Comparison of ENCODE assay signal across 30 cellular contexts in genomic region chr3:153693207-153693606, GRCh38.
"Had no signal": no experiment of that assay in that cellular context is flagged by ENCODE, and none has a peak within 500 bp of the region (broad histone marks: within the 10 kb centered on the region; RNA-seq: fewer than 3 reads in every experiment).

No MANE protein-coding gene starts in this region.

- H3K4me3 Mint-ChIP-seq: activated B cell treated with CpG ODN at 0.5 μM for 24 hours; activated CD4-positive, alpha-beta memory T cell treated with anti-CD3 and anti-CD28 coated beads, Interleukin-2, amount 10 ng/mL, durations not matched to agents 7 days and 5 days; activated CD4-positive, alpha-beta T cell treated with anti-CD3 and anti-CD28 coated beads, Interleukin-2, amount 10 ng/mL, durations not matched to agents 7 days and 5 days; activated naive CD8-positive, alpha-beta T cell; activated T-cell treated with anti-CD3 and anti-CD28 coated beads, Interleukin-2, amount 50 U/mL, for 4 hours; effector memory CD8-positive, alpha-beta T cell; T-helper 17 cell; T-helper 2 cell treated with Interferon-gamma antibody and Interleukin-4, amounts not matched to agents 5 μg/mL and 100 μg/mL, for 36 hours had no signal

- H3K27me3 ChIP-seq: body of pancreas, esophagus muscularis mucosa, foreskin keratinocyte, gastrocnemius medialis, heart left ventricle had no signal

- H3K9me3 Mint-ChIP-seq: activated B cell treated with CpG ODN at 0.5 μM for 24 hours; activated CD4-positive, alpha-beta memory T cell treated with anti-CD3 and anti-CD28 coated beads, Interleukin-2, amount 10 ng/mL, durations not matched to agents 7 days and 5 days; activated CD4-positive, alpha-beta T cell treated with anti-CD3 and anti-CD28 coated beads, Interleukin-2, amount 10 ng/mL, durations not matched to agents 7 days and 5 days; activated T-cell treated with anti-CD3 and anti-CD28 coated beads, Interleukin-2, amount 50 U/mL, for 4 hours; effector memory CD8-positive, alpha-beta T cell; T-helper 2 cell treated with Interferon-gamma antibody and Interleukin-4, amounts not matched to agents 5 μg/mL and 100 μg/mL, for 36 hours had no signal

- H3K4me1 Mint-ChIP-seq: activated B cell treated with CpG ODN at 0.5 μM for 24 hours; activated CD4-positive, alpha-beta T cell treated with anti-CD3 and anti-CD28 coated beads, Interleukin-2, amount 10 ng/mL, durations not matched to agents 7 days and 5 days had no signal

- H3K4me3 ChIP-seq: body of pancreas, esophagus muscularis mucosa, gastrocnemius medialis, heart left ventricle had no signal

- H3K36me3 ChIP-seq: esophagus muscularis mucosa, gastrocnemius medialis, heart left ventricle, WERI-Rb-1 had no signal

- H3K27me3 Mint-ChIP-seq: activated B cell treated with CpG ODN at 0.5 μM for 24 hours; activated CD4-positive, alpha-beta memory T cell treated with anti-CD3 and anti-CD28 coated beads, Interleukin-2, amount 10 ng/mL, durations not matched to agents 7 days and 5 days; activated CD4-positive, alpha-beta T cell treated with anti-CD3 and anti-CD28 coated beads, Interleukin-2, amount 10 ng/mL, durations not matched to agents 7 days and 5 days; activated naive CD8-positive, alpha-beta T cell; T-helper 17 cell had no signal

- H3K4me1 ChIP-seq: body of pancreas, foreskin keratinocyte, gastrocnemius medialis, heart left ventricle had no signal

- H3K27ac ChIP-seq: body of pancreas, esophagus muscularis mucosa, foreskin keratinocyte, gastrocnemius medialis, heart left ventricle, WERI-Rb-1 had no signal

- ATAC-seq: activated CD4-positive, CD25-positive, alpha-beta regulatory T cell treated with anti-CD3 and anti-CD28 coated beads, Interleukin-2, amount 50 U/mL, for 24 hours; activated T-cell treated with anti-CD3 and anti-CD28 coated beads, Interleukin-2, amount 50 U/mL, for 4 hours; body of pancreas; effector memory CD8-positive, alpha-beta T cell; foreskin keratinocyte; gastrocnemius medialis; heart left ventricle; T-helper 17 cell had no signal

- H3K9me3 ChIP-seq: body of pancreas, esophagus muscularis mucosa, gastrocnemius medialis, heart left ventricle had no signal

- H3K27ac Mint-ChIP-seq: activated B cell treated with CpG ODN at 0.5 μM for 24 hours; activated CD4-positive, alpha-beta memory T cell treated with anti-CD3 and anti-CD28 coated beads, Interleukin-2, amount 10 ng/mL, durations not matched to agents 7 days and 5 days; activated CD4-positive, alpha-beta T cell treated with anti-CD3 and anti-CD28 coated beads, Interleukin-2, amount 10 ng/mL, durations not matched to agents 7 days and 5 days; activated naive CD8-positive, alpha-beta T cell; effector memory CD8-positive, alpha-beta T cell; T-helper 17 cell; T-helper 2 cell treated with Interferon-gamma antibody and Interleukin-4, amounts not matched to agents 5 μg/mL and 100 μg/mL, for 36 hours had no signal

- DNase-seq: activated B cell treated with CpG ODN at 0.5 μM for 24 hours; activated CD4-positive, alpha-beta memory T cell treated with anti-CD3 and anti-CD28 coated beads, Interleukin-2, amount 10 ng/mL, durations not matched to agents 7 days and 5 days; activated CD4-positive, alpha-beta T cell treated with anti-CD3 and anti-CD28 coated beads, Interleukin-2, amount 10 ng/mL, durations not matched to agents 7 days and 5 days; activated CD4-positive, alpha-beta T cell treated with anti-CD3 and anti-CD28 coated beads, Interleukin-2, amount 50 U/mL, for 4 hours; activated CD8-positive, alpha-beta memory T cell treated with anti-CD3 and anti-CD28 coated beads, Interleukin-2, amount 50 U/mL, for 48 hours; activated effector memory CD4-positive, alpha-beta T cell treated with Interleukin-2 at 50 U/mL for 16 hours; activated gamma-delta T cell treated with Interleukin-2 at 50 U/mL for 16 hours; activated naive CD4-positive, alpha-beta T cell treated with anti-CD3 and anti-CD28 coated beads, Interleukin-2, amount 50 U/mL, for 16 hours; activated naive CD4-positive, alpha-beta T cell treated with Interleukin-2 at 50 U/mL for 16 hours; activated T-cell treated with anti-CD3 and anti-CD28 coated beads, Interleukin-2, amount 50 U/mL, for 4 hours; amniotic stem cell; anterior cingulate cortex; body of pancreas; caudate nucleus; cortex of kidney; dermis blood vessel endothelial cell; effector CD4-positive, alpha-beta T cell; effector memory CD8-positive, alpha-beta T cell; erythroblast; foreskin keratinocyte; gastrocnemius medialis; glutamatergic neuron; heart left ventricle; T-helper 17 cell; T1000; WERI-Rb-1 had no signal

- H3K36me3 Mint-ChIP-seq: activated naive CD8-positive, alpha-beta T cell had no signal
